Comparison of ENCODE assay signal across 1 cellular context in the genomic region with DNA sequence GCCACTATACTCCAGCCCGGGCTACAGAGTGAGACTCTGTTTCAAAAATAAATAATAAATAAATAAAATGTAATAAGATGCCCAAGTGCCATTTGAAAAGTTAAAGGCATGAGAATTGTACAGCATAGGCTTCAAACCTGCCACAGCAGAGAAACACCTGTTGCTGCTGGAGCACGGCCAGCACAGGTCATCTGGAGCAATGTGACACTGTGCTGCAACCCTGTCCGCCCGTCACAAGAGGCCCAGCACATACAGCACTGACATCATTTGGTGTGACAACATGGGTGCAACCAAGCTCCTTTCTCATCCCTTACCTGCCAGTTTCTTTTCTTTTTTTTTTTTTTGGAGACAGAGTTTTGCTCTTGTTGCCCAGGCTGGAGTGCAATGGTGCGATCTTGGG.
TF ChIP-seq lines count a peak whose summit lies in the region.

No MANE protein-coding gene starts in this region.

TF ChIP-seq in endothelial cell of umbilical vein, 7 proteins besides CTCF, POLR2A, EP300 and RAD21:
- TF ChIP-seq EZH2 (IDR thresholded peaks at IDR 0.05; ENCODE audit: borderline replicate concordance, low read depth, low read length, severe bottlenecking), result no peak
- no peak for TF ChIP-seq MAX (IDR thresholded peaks at IDR 0.05; ENCODE audit: insufficient read depth, insufficient read length)
- TF ChIP-seq GATA2 (IDR thresholded peaks at IDR 0.05; ENCODE audit: insufficient read depth, insufficient read length, low read depth, low read length), result no peak
- no peak for TF ChIP-seq POLR2AphosphoS5 (IDR thresholded peaks at IDR 0.05; ENCODE audit: insufficient read depth, low read depth, low read length)
- no peak for TF ChIP-seq MYC (IDR thresholded peaks at IDR 0.05; ENCODE audit: low read depth, low read length)
- no peak for TF ChIP-seq JUN (IDR thresholded peaks at IDR 0.05; ENCODE audit: borderline replicate concordance, insufficient read depth, insufficient read length, low read depth)
- no peak for TF ChIP-seq FOS (IDR thresholded peaks at IDR 0.05; ENCODE audit: borderline replicate concordance, insufficient read depth, low read length)
